ENCODE assay signal across 25 cellular contexts in genomic region chr15:70406624-70407390, GRCh38.
DNase-seq lines count a peak whose midpoint lies in the region; ATAC-seq, FAIRE-seq and TF ChIP-seq lines count a peak whose summit lies in the region.
"Had no signal": no experiment of that assay in that cellular context is flagged by ENCODE, and none has a peak within 500 bp of the region (broad histone marks: within the 10 kb centered on the region; RNA-seq: fewer than 3 reads in every experiment).

No MANE protein-coding gene starts in this region.

- H3K4ac ChIP-seq in trophoblast cell (ENCODE audit: low read depth, low read length) = no peak overlapping the region

- ATAC-seq in WTC11 (peak; percentile 66), left lobe of liver (peak; percentile 94)
- ATAC-seq: CD8-positive, alpha-beta T cell; PC-3 had no signal

- H3K27me3 ChIP-seq in HAP-1 (ENCODE audit: low read depth) (peaks cover 7% of the 10 kb centered on the region), trophoblast cell (ENCODE audit: insufficient read depth, low read length) (no peaks in the 10 kb centered on the region), thyroid gland (no peaks in the 10 kb centered on the region), small intestine (ENCODE audit: control insufficient read depth in 2 of 2, insufficient read depth in 2 of 2, low read length in 2 of 2) (peaks cover 0 to 2% of the 10 kb centered on the region in 2 donors)
- H3K27me3 ChIP-seq: BLaER1 treated with 17β-estradiol and CSF1 and Interleukin-3, amounts not matched to agents 10 nM and 100 nM; MG63 had no signal

- no peak overlapping the region for H2BK120ac ChIP-seq in trophoblast cell (ENCODE audit: insufficient read depth, low read length, poor library complexity)

- H3K4me3 ChIP-seq in HAP-1 (no peak overlapping the region), trophoblast cell (ENCODE audit: low read depth, low read length) (peak overlapping the region; percentile 1), thyroid gland (replicated peaks in 1 of 3) (no peak overlapping the region), small intestine (ENCODE audit: low read depth in 1 of 2, low read length in 2 of 2) (no peak overlapping the region)
- H3K4me3 ChIP-seq: BLaER1 treated with 17β-estradiol and CSF1 and Interleukin-3, amounts not matched to agents 10 nM and 100 nM; MG63 had no signal

- no peak overlapping the region for H4K8ac ChIP-seq in trophoblast cell (ENCODE audit: low read depth, low read length)

- H3K79me1 ChIP-seq in trophoblast cell (ENCODE audit: low read length) = no peaks in the 10 kb centered on the region

- in situ Hi-C loops in HAP-1 (cut with MboI; ENCODE audit: low sequenced_read_pairs) = no loop called here

- FAIRE-seq in small intestine (lab: Jason Lieb, UNC) = no peak
- FAIRE-seq: GM12891, GM18507 had no signal

- H3K14ac ChIP-seq in trophoblast cell (ENCODE audit: low read length) = no peak overlapping the region

- H2AK5ac ChIP-seq in trophoblast cell (ENCODE audit: low read length) = no peak overlapping the region

- H3K18ac ChIP-seq in trophoblast cell (ENCODE audit: low read length) = no peak overlapping the region

- peak overlapping the region; percentile 2; the same call in 1 of the 2 replicates for H3K4me3 Mint-ChIP-seq in WTC11
- H3K4me3 Mint-ChIP-seq: CD8-positive, alpha-beta T cell; HFFc6; IgD-negative memory B cell had no signal

- intact Hi-C loops in thyroid gland (cut with DNase I) = no loop called here

- H3K9me3 ChIP-seq in HAP-1 (0 out of 2 replicates have a peak, but pooled peaks cover 8% of the 10 kb centered on the region), trophoblast cell (ENCODE audit: insufficient read depth, low read depth, low read length) (peaks cover 2% of the 10 kb centered on the region), thyroid gland (no peaks in the 10 kb centered on the region), small intestine (ENCODE audit: control insufficient read depth, low read depth) (no peaks in the 10 kb centered on the region)

- no peak for TF ChIP-seq CTCF in WTC11 (IDR thresholded peaks at IDR 0.05)
- TF ChIP-seq CTCF in thyroid gland (IDR thresholded peaks at IDR 0.05) = no peak

- peak overlapping the region; percentile 5; the same call in 1 of the 2 replicates for H3K27ac Mint-ChIP-seq in WTC11
- H3K27ac Mint-ChIP-seq: CD8-positive, alpha-beta T cell; HFFc6; IgD-negative memory B cell had no signal

- H2BK12ac ChIP-seq in trophoblast cell (ENCODE audit: low read length) = no peak overlapping the region

- peaks cover 8% of the 10 kb centered on the region; the same call in 1 of the 2 replicates for H3K27me3 Mint-ChIP-seq in WTC11 (ENCODE audit: low read depth)

- peaks cover 23% of the 10 kb centered on the region for H3K4me1 Mint-ChIP-seq in WTC11

- CTCF ChIA-PET in WTC11 (lab: Charles Lee) = interaction anchor here (0.9 to 1.8 kb wide), 2 partner anchors 61 to 82 kb away, joined by 3 to 7 read pairs; no protein-coding TSS in a partner anchor

- no peak overlapping the region for H4K91ac ChIP-seq in trophoblast cell (ENCODE audit: low read depth, low read length)

- peak; percentile 43 to 57 for DNase-seq in HAP-1 (ENCODE audit: low spot score in 2 of 2)
- peak; percentile 26 for DNase-seq in WTC11 (ENCODE audit: low spot score)
- peak; percentile 85 for DNase-seq in left lobe of liver (ENCODE audit: low spot score)
- no peak for DNase-seq in trophoblast cell
- no peak for DNase-seq in thyroid gland
- no peak for DNase-seq in small intestine
- no peak for DNase-seq in activated CD4-positive, alpha-beta T cell treated with anti-CD3 and anti-CD28 coated beads, Interleukin-2, amount 50 U/mL, for 4 hours
- DNase-seq: CD8-positive, alpha-beta T cell; DMS53; EL; HFFc6; Kasumi-1; MG63; NCI-H1092; NCI-H1694 treated with DMSO at 0.1 percent for 48 hours; NCI-H2107; NCI-H226; NCI-H524 treated with DMSO at 0.1 percent for 48 hours; PC-3; RPMI8226; SIG-M5 had no signal

- H2BK5ac ChIP-seq in trophoblast cell (ENCODE audit: low read depth, low read length, poor library complexity) = no peak overlapping the region

- POLR2A ChIA-PET in WTC11 (lab: Charles Lee) = no interaction called here

- H3K23ac ChIP-seq in trophoblast cell (ENCODE audit: low read length) = no peak overlapping the region

- no peak overlapping the region for H4K12ac ChIP-seq in trophoblast cell (ENCODE audit: low read depth, low read length)

- H3K9ac ChIP-seq in trophoblast cell (ENCODE audit: low read length) = no peak overlapping the region
- H3K9ac ChIP-seq: BLaER1 treated with 17β-estradiol and CSF1 and Interleukin-3, amounts not matched to agents 10 nM and 100 nM had no signal

- no peaks in the 10 kb centered on the region for H3K79me2 ChIP-seq in trophoblast cell (ENCODE audit: control insufficient read depth, insufficient read depth, low read length, poor library complexity)

- H3K36me3 ChIP-seq in HAP-1 (replicated peaks) (no peaks in the 10 kb centered on the region), trophoblast cell (ENCODE audit: control insufficient read depth in 1 of 2, insufficient read depth in 2 of 2, low read length in 2 of 2) (no peaks in the 10 kb centered on the region), thyroid gland (no peaks in the 10 kb centered on the region), small intestine (ENCODE audit: control insufficient read depth in 2 of 2, insufficient read depth in 2 of 2, low read length in 2 of 2) (no peaks in the 10 kb centered on the region)
- H3K36me3 ChIP-seq: BLaER1 treated with 17β-estradiol and CSF1 and Interleukin-3, amounts not matched to agents 10 nM and 100 nM; MG63 had no signal

- TF ChIP-seq POLR2A in thyroid gland (IDR thresholded peaks at IDR 0.05) = no peak

- no peak overlapping the region for H2AFZ ChIP-seq in trophoblast cell (ENCODE audit: insufficient read depth, low read length, poor library complexity)

- no peak overlapping the region for H3K27ac ChIP-seq in trophoblast cell (ENCODE audit: low read depth, low read length)
- H3K27ac ChIP-seq in thyroid gland = no peak overlapping the region
- H3K27ac ChIP-seq in small intestine (ENCODE audit: low read depth in 1 of 2, low read length in 1 of 2) = no peak overlapping the region
- H3K27ac ChIP-seq: BLaER1 treated with 17β-estradiol and CSF1 and Interleukin-3, amounts not matched to agents 10 nM and 100 nM had no signal

- WGBS in trophoblast cell (ENCODE audit: extremely low coverage, insufficient coverage, insufficient read length) = no CpG with 5 or more reads among the region's 11 CpGs
- 61 to 82% methylated on average over 9 to 11 of the region's 11 CpGs for WGBS in thyroid gland, 2 donors
- 64 to 79% (median 65%) methylated on average over 11 of the region's 11 CpGs for WGBS in small intestine, 3 donors

- H3K4me1 ChIP-seq in HAP-1 = peaks cover 17% of the 10 kb centered on the region
- peaks cover 0 to 4% of the 10 kb centered on the region in 2 experiments for H3K4me1 ChIP-seq in trophoblast cell (ENCODE audit: control insufficient read depth in 1 of 2, insufficient read depth in 2 of 2, low read length in 2 of 2)
- no peaks in the 10 kb centered on the region for H3K4me1 ChIP-seq in thyroid gland
- H3K4me1 ChIP-seq in small intestine (ENCODE audit: control insufficient read depth in 2 of 2, insufficient read depth in 1 of 2, low read depth in 1 of 2, low read length in 1 of 2) = no peaks in the 10 kb centered on the region
- H3K4me1 ChIP-seq: BLaER1 treated with 17β-estradiol and CSF1 and Interleukin-3, amounts not matched to agents 10 nM and 100 nM had no signal

- H3K9me3 Mint-ChIP-seq in WTC11 = peaks cover 37% of the 10 kb centered on the region
- H3K9me3 Mint-ChIP-seq: CD8-positive, alpha-beta T cell had no signal

- no peak overlapping the region for H3K4me2 ChIP-seq in trophoblast cell (ENCODE audit: low read length)
- H3K4me2 ChIP-seq: BLaER1 treated with 17β-estradiol and CSF1 and Interleukin-3, amounts not matched to agents 10 nM and 100 nM had no signal

- peaks cover 24% of the 10 kb centered on the region for H3K36me3 Mint-ChIP-seq in WTC11
- H3K36me3 Mint-ChIP-seq: CD8-positive, alpha-beta T cell; IgD-negative memory B cell had no signal

TF ChIP-seq in WTC11, 78 proteins besides CTCF, POLR2A, EP300 and RAD21 (continues in another document):
- TF ChIP-seq ZNF416 (CRISPR knock-in tag; IDR thresholded peaks at IDR 0.05) (no peak), MAX (CRISPR knock-in tag; IDR thresholded peaks at IDR 0.05) (no peak), ZNF138 (CRISPR knock-in tag; conservative IDR thresholded peaks at IDR 0.05) (no peak), TCF7 (CRISPR knock-in tag; IDR thresholded peaks at IDR 0.05; ENCODE audit: low read depth) (no peak), SP1 (CRISPR knock-in tag; conservative IDR thresholded peaks at IDR 0.05) (0 out of 2 replicates have a peak, but pooled peaks have one; percentile 9), RORB (CRISPR knock-in tag; IDR thresholded peaks at IDR 0.05) (no peak)
- TF ChIP-seq, protein P1, sequence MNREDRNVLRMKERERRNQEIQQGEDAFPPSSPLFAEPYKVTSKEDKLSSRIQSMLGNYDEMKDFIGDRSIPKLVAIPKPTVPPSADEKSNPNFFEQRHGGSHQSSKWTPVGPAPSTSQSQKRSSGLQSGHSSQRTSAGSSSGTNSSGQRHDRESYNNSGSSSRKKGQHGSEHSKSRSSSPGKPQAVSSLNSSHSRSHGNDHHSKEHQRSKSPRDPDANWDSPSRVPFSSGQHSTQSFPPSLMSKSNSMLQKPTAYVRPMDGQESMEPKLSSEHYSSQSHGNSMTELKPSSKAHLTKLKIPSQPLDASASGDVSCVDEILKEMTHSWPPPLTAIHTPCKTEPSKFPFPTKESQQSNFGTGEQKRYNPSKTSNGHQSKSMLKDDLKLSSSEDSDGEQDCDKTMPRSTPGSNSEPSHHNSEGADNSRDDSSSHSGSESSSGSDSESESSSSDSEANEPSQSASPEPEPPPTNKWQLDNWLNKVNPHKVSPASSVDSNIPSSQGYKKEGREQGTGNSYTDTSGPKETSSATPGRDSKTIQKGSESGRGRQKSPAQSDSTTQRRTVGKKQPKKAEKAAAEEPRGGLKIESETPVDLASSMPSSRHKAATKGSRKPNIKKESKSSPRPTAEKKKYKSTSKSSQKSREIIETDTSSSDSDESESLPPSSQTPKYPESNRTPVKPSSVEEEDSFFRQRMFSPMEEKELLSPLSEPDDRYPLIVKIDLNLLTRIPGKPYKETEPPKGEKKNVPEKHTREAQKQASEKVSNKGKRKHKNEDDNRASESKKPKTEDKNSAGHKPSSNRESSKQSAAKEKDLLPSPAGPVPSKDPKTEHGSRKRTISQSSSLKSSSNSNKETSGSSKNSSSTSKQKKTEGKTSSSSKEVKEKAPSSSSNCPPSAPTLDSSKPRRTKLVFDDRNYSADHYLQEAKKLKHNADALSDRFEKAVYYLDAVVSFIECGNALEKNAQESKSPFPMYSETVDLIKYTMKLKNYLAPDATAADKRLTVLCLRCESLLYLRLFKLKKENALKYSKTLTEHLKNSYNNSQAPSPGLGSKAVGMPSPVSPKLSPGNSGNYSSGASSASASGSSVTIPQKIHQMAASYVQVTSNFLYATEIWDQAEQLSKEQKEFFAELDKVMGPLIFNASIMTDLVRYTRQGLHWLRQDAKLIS (CRISPR knock-in tag; IDR thresholded peaks at IDR 0.05; ENCODE audit: borderline replicate concordance) = no peak

Comparison
In these comparisons a context has a peak if more than half of its experiments do, and no peak if none do; other contexts are left out.
1. DNase-seq: peak in HAP-1 (2 of 2), WTC11 (single experiment) and left lobe of liver (single experiment); none in trophoblast cell (0 of 2), thyroid gland (0 of 2), small intestine (single experiment) and activated CD4-positive, alpha-beta T cell treated with anti-CD3 and anti-CD28 coated beads, Interleukin-2, amount 50 U/mL, for 4 hours (0 of 2).